8 cellular contexts compared by ENCODE assay signal in the genomic region with DNA sequence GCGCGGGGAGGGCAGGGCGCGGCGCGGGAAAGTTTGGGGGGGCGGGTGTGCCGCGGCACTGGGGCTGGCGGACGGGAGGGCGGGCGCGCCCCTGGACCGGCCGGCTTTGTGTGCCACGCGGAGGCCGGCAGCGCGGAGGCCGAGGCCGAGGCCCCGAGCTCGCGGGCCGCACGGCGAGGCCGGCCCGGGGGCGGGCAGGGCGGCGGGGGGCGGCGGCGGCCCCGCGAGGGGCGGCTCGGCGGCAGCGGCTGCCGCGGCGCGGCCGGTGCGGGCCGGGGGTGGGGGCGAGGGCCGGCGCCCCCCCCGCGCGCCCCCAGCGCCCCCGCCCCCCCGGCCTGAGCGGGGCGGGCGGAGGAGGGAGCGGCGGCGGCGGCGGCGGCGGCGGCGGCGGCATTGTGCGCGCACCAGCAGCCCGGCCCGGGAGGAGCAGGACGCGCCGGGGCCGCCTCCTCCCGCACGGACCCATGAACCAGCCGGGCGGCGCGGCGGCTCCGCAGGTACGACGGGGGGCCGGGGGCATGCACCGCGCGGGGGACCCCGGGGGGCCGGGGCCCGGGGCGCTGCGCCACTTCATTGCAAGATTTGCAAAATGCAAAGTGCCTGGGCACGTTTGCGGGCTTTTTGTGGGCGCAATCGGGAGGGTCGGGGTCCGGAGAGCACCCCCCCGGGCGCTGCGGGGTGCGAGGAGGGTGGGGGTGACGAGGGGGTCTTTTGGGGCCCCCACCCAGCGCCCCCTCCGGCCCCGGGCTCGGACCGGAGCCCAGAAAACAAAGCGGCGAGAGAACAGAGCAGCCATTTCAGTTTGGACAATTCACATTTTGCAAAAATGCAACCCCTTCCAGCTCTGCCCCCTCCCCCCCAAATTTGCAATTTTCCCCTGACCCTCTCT. TPM values are rescaled to one million over a fixed set of nuclear protein-coding genes. Genes with fewer than 3 reads are reported as not detected.
DNase-seq lines count a peak whose midpoint lies in the region; ATAC-seq and TF ChIP-seq lines count a peak whose summit lies in the region.

A gene with protein sequence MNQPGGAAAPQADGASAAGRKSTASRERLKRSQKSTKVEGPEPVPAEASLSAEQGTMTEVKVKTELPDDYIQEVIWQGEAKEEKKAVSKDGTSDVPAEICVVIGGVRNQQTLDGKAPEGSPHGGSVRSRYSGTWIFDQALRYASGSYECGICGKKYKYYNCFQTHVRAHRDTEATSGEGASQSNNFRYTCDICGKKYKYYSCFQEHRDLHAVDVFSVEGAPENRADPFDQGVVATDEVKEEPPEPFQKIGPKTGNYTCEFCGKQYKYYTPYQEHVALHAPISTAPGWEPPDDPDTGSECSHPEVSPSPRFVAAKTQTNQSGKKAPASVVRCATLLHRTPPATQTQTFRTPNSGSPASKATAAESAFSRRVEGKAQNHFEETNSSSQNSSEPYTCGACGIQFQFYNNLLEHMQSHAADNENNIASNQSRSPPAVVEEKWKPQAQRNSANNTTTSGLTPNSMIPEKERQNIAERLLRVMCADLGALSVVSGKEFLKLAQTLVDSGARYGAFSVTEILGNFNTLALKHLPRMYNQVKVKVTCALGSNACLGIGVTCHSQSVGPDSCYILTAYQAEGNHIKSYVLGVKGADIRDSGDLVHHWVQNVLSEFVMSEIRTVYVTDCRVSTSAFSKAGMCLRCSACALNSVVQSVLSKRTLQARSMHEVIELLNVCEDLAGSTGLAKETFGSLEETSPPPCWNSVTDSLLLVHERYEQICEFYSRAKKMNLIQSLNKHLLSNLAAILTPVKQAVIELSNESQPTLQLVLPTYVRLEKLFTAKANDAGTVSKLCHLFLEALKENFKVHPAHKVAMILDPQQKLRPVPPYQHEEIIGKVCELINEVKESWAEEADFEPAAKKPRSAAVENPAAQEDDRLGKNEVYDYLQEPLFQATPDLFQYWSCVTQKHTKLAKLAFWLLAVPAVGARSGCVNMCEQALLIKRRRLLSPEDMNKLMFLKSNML (plus strand): TSS at position 393 of the 889 bp plus-strand sequence. CDS start 72 bp downstream, at position 465.

- no peak for TF ChIP-seq EP300 in Ishikawa (IDR thresholded peaks at IDR 0.05; ENCODE audit: borderline replicate concordance)

- no peak for TF ChIP-seq CTCF in foreskin fibroblast (IDR thresholded peaks at IDR 0.05; ENCODE audit: low read depth, low read length)

- DNase-seq in activated T-cell treated with anti-CD3 and anti-CD28 coated beads for 1 hour (ENCODE audit: low read depth) (peak; percentile 8), activated T-cell treated with anti-CD3 and anti-CD28 coated beads for 4 hours (no peak), foreskin fibroblast (peak; percentile 9 to 64), A172 (ENCODE audit: low spot score) (no peak)
- no peak for DNase-seq in activated T-cell treated with anti-CD3 and anti-CD28 coated beads, Interleukin-2, amount 50 U/mL, for 4 hours
- DNase-seq in natural killer cell treated with Interleukin-12 subunit alpha and Interleukin-12 subunit beta and Interleukin-15 and Interleukin-18, amount 100 ng/mL, for 72 hours (ENCODE audit: low spot score): no peak

- no peaks in the 10 kb centered on the region for H3K9me3 Mint-ChIP-seq in activated T-cell treated with anti-CD3 and anti-CD28 coated beads, Interleukin-2, amount 50 U/mL, for 4 hours
- no peaks in the 10 kb centered on the region for H3K9me3 Mint-ChIP-seq in natural killer cell treated with Interleukin-12 subunit alpha and Interleukin-12 subunit beta and Interleukin-15 and Interleukin-18, amount 100 ng/mL, for 72 hours

- H3K4me1 Mint-ChIP-seq in activated T-cell treated with anti-CD3 and anti-CD28 coated beads, Interleukin-2, amount 50 U/mL, for 4 hours (ENCODE audit: low read depth): peaks cover 1% of the 10 kb centered on the region
- peaks cover 8% of the 10 kb centered on the region in 2 donors for H3K4me1 Mint-ChIP-seq in natural killer cell treated with Interleukin-12 subunit alpha and Interleukin-12 subunit beta and Interleukin-15 and Interleukin-18, amount 100 ng/mL, for 72 hours (ENCODE audit: low read depth in 2 of 2)

- no peaks in the 10 kb centered on the region for H3K36me3 Mint-ChIP-seq in activated T-cell treated with anti-CD3 and anti-CD28 coated beads, Interleukin-2, amount 50 U/mL, for 4 hours (ENCODE audit: insufficient read depth)
- peaks cover 6% of the 10 kb centered on the region for H3K36me3 Mint-ChIP-seq in natural killer cell treated with Interleukin-12 subunit alpha and Interleukin-12 subunit beta and Interleukin-15 and Interleukin-18, amount 100 ng/mL, for 72 hours

- peak within 1 kb of the TSS; percentile 81 for H3K4me3 Mint-ChIP-seq in activated T-cell treated with anti-CD3 and anti-CD28 coated beads, Interleukin-2, amount 50 U/mL, for 4 hours
- H3K4me3 Mint-ChIP-seq in natural killer cell treated with Interleukin-12 subunit alpha and Interleukin-12 subunit beta and Interleukin-15 and Interleukin-18, amount 100 ng/mL, for 72 hours: peak within 1 kb of the TSS; percentile 92

- H3K27me3 Mint-ChIP-seq in activated T-cell treated with anti-CD3 and anti-CD28 coated beads, Interleukin-2, amount 50 U/mL, for 4 hours (ENCODE audit: low read depth): peaks cover 28% of the 10 kb centered on the region
- H3K27me3 Mint-ChIP-seq in natural killer cell treated with Interleukin-12 subunit alpha and Interleukin-12 subunit beta and Interleukin-15 and Interleukin-18, amount 100 ng/mL, for 72 hours: peaks cover 0 to 3% of the 10 kb centered on the region in 2 donors

- peak; percentile 83 for ATAC-seq in activated T-cell treated with anti-CD3 and anti-CD28 coated beads, Interleukin-2, amount 50 U/mL, for 4 hours
- peak; percentile 83 to 89 for ATAC-seq in natural killer cell treated with Interleukin-12 subunit alpha and Interleukin-12 subunit beta and Interleukin-15 and Interleukin-18, amount 100 ng/mL, for 72 hours
- ATAC-seq in HG03280 (IDR thresholded peaks at IDR 0.05; ENCODE audit: unreplicated experiment): no peak

- peak within 1 kb of the TSS; percentile 81 to 93 for H3K4me3 ChIP-seq in foreskin fibroblast (ENCODE audit: low read depth in 1 of 2, low read length in 2 of 2)

- peak within 1 kb of the TSS; percentile 30 to 87 for H3K27ac Mint-ChIP-seq in natural killer cell treated with Interleukin-12 subunit alpha and Interleukin-12 subunit beta and Interleukin-15 and Interleukin-18, amount 100 ng/mL, for 72 hours

- TF ChIP-seq RAD21 in Ishikawa (IDR thresholded peaks at IDR 0.05; ENCODE audit: low read depth): no peak

TF ChIP-seq in Ishikawa, 13 proteins besides CTCF, POLR2A, EP300 and RAD21:
- TF ChIP-seq TAF1 (IDR thresholded peaks at IDR 0.05; ENCODE audit: low read depth) (no peak), NFIC (IDR thresholded peaks at IDR 0.05) (no peak), YY1 (IDR thresholded peaks at IDR 0.05; ENCODE audit: low read depth) (peak; percentile 54), EGR1 (IDR thresholded peaks at IDR 0.05) (no peak), CREB1 (IDR thresholded peaks at IDR 0.05; ENCODE audit: low read depth) (no peak), ZBTB7A (IDR thresholded peaks at IDR 0.05; ENCODE audit: low read depth) (peak; percentile 69)
- TF ChIP-seq, protein P1, sequence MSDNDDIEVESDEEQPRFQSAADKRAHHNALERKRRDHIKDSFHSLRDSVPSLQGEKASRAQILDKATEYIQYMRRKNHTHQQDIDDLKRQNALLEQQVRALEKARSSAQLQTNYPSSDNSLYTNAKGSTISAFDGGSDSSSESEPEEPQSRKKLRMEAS (IDR thresholded peaks at IDR 0.05): peak; percentile 15; the same call in 1 of the 2 replicates

RNA-seq across cellular contexts. Expression of the gene that starts here (rescaled TPM):
- under 1 TPM; 0.19 to 0.48 (median 0.21) TPM for total RNA-seq in activated T-cell treated with anti-CD3 and anti-CD28 coated beads, Interleukin-2, amount 50 U/mL, for 4 hours
- 1 to 10 TPM in 1 of 2 donors, under 1 TPM in 1; 0.33 to 1.4 TPM for total RNA-seq in natural killer cell treated with Interleukin-12 subunit alpha and Interleukin-12 subunit beta and Interleukin-15 and Interleukin-18, amount 100 ng/mL, for 72 hours
- total RNA-seq in A172 (2014; rRNA removed; shearing (Covaris generic)): 3.3 and 3.4 TPM in 2 replicates

Comparison
In these comparisons a context has a peak if more than half of its experiments do, and no peak if none do; other contexts are left out.
1. DNase-seq: peak in activated T-cell treated with anti-CD3 and anti-CD28 coated beads for 1 hour (single experiment) and foreskin fibroblast (2 of 2); none in activated T-cell treated with anti-CD3 and anti-CD28 coated beads for 4 hours (single experiment), activated T-cell treated with anti-CD3 and anti-CD28 coated beads, Interleukin-2, amount 50 U/mL, for 4 hours (single experiment), natural killer cell treated with Interleukin-12 subunit alpha and Interleukin-12 subunit beta and Interleukin-15 and Interleukin-18, amount 100 ng/mL, for 72 hours (single experiment) and A172 (single experiment).
2. Peak in ATAC-seq in activated T-cell treated with anti-CD3 and anti-CD28 coated beads, Interleukin-2, amount 50 U/mL, for 4 hours; RNA of the gene not detected or under 1 TPM.